Comparison of ENCODE assay signal across 24 cellular contexts in genomic region chr9:133844431-133844830, GRCh38.
DNase-seq lines count a peak whose midpoint lies in the region; ATAC-seq and TF ChIP-seq lines count a peak whose summit lies in the region.
"Had no signal": no experiment of that assay in that cellular context is flagged by ENCODE, and none has a peak within 500 bp of the region (broad histone marks: within the 10 kb centered on the region; RNA-seq: fewer than 3 reads in every experiment).

No MANE protein-coding gene starts in this region.

- no peak for ATAC-seq in stimulated activated memory B cell treated with anti-CD40 and anti-IgM and Interleukin-4, amounts not matched to agents 10 μg/mL and 1 μg/mL and 100 μg/mL, for 72 hours
- ATAC-seq in HG03342 (IDR thresholded peaks at IDR 0.05; ENCODE audit: unreplicated experiment), result no peak
- ATAC-seq: GM12878; natural killer cell; stimulated activated effector memory CD8-positive, alpha-beta T cell treated with anti-CD3 and anti-CD28 coated beads, Interleukin-12 subunit alpha, Interleukin-12 subunit beta, amount 100 ng/mL, for 72 hours had no signal

- no peak for TF ChIP-seq CTCF in coronary artery (IDR thresholded peaks at IDR 0.05)
- no peak for TF ChIP-seq CTCF in mesothelial cell of epicardium (IDR thresholded peaks at IDR 0.05; ENCODE audit: unreplicated experiment)

- no peak overlapping the region for H3K4me3 Mint-ChIP-seq in mesothelial cell of epicardium
- H3K4me3 Mint-ChIP-seq in stimulated activated memory B cell treated with anti-CD40 and anti-IgM and Interleukin-4, amounts not matched to agents 10 μg/mL and 1 μg/mL and 100 μg/mL, for 72 hours, result no peak overlapping the region
- H3K4me3 Mint-ChIP-seq: natural killer cell; stimulated activated effector memory CD8-positive, alpha-beta T cell treated with anti-CD3 and anti-CD28 coated beads, Interleukin-12 subunit alpha, Interleukin-12 subunit beta, amount 100 ng/mL, for 72 hours; type B pancreatic cell had no signal

- no peaks in the 10 kb centered on the region for H3K36me3 Mint-ChIP-seq in mesothelial cell of epicardium
- peaks cover 40% of the 10 kb centered on the region for H3K36me3 Mint-ChIP-seq in stimulated activated memory B cell treated with anti-CD40 and anti-IgM and Interleukin-4, amounts not matched to agents 10 μg/mL and 1 μg/mL and 100 μg/mL, for 72 hours
- H3K36me3 Mint-ChIP-seq: natural killer cell; stimulated activated effector memory CD8-positive, alpha-beta T cell treated with anti-CD3 and anti-CD28 coated beads, Interleukin-12 subunit alpha, Interleukin-12 subunit beta, amount 100 ng/mL, for 72 hours; type B pancreatic cell had no signal

- H3K9me3 Mint-ChIP-seq in mesothelial cell of epicardium, result no peaks in the 10 kb centered on the region
- H3K9me3 Mint-ChIP-seq in stimulated activated memory B cell treated with anti-CD40 and anti-IgM and Interleukin-4, amounts not matched to agents 10 μg/mL and 1 μg/mL and 100 μg/mL, for 72 hours, result no peaks in the 10 kb centered on the region
- H3K9me3 Mint-ChIP-seq: natural killer cell; stimulated activated effector memory CD8-positive, alpha-beta T cell treated with anti-CD3 and anti-CD28 coated beads, Interleukin-12 subunit alpha, Interleukin-12 subunit beta, amount 100 ng/mL, for 72 hours; type B pancreatic cell had no signal

- H3K4me3 ChIP-seq in coronary artery, result peak overlapping the region; percentile 54
- H3K4me3 ChIP-seq: GM12878, lung had no signal

- H3K27me3 Mint-ChIP-seq in mesothelial cell of epicardium (ENCODE audit: low read depth), result no peaks in the 10 kb centered on the region
- H3K27me3 Mint-ChIP-seq in stimulated activated memory B cell treated with anti-CD40 and anti-IgM and Interleukin-4, amounts not matched to agents 10 μg/mL and 1 μg/mL and 100 μg/mL, for 72 hours, result no peaks in the 10 kb centered on the region
- H3K27me3 Mint-ChIP-seq: type B pancreatic cell had no signal

- H3K27ac ChIP-seq in coronary artery, result peak overlapping the region in 1 of 2 donors; percentile 77
- H3K27ac ChIP-seq: C4-2B had no signal

- H3K27ac Mint-ChIP-seq in mesothelial cell of epicardium, result peak overlapping the region; percentile 89
- peak overlapping the region; percentile 30 for H3K27ac Mint-ChIP-seq in stimulated activated memory B cell treated with anti-CD40 and anti-IgM and Interleukin-4, amounts not matched to agents 10 μg/mL and 1 μg/mL and 100 μg/mL, for 72 hours
- H3K27ac Mint-ChIP-seq: natural killer cell; stimulated activated effector memory CD8-positive, alpha-beta T cell treated with anti-CD3 and anti-CD28 coated beads, Interleukin-12 subunit alpha, Interleukin-12 subunit beta, amount 100 ng/mL, for 72 hours had no signal

- H3K4me1 Mint-ChIP-seq in mesothelial cell of epicardium, result peaks cover 45% of the 10 kb centered on the region
- peaks cover 79% of the 10 kb centered on the region for H3K4me1 Mint-ChIP-seq in stimulated activated memory B cell treated with anti-CD40 and anti-IgM and Interleukin-4, amounts not matched to agents 10 μg/mL and 1 μg/mL and 100 μg/mL, for 72 hours
- H3K4me1 Mint-ChIP-seq: stimulated activated effector memory CD8-positive, alpha-beta T cell treated with anti-CD3 and anti-CD28 coated beads, Interleukin-12 subunit alpha, Interleukin-12 subunit beta, amount 100 ng/mL, for 72 hours had no signal

- peak; percentile 8 for DNase-seq in NCI-H2196 (lab: John Stamatoyannopoulos, UW; ENCODE audit: unreplicated experiment)
- DNase-seq in NCI-H2196 treated with DMSO at 0.1 percent for 48 hours (lab: John Stamatoyannopoulos, UW; ENCODE audit: unreplicated experiment), result no peak
- no peak for DNase-seq in coronary artery (ENCODE audit: low spot score)
- no peak for DNase-seq in mesothelial cell of epicardium (ENCODE audit: low spot score in 2 of 2, unreplicated experiment in 2 of 2)
- DNase-seq in stimulated activated CD4-positive, alpha-beta T cell treated with anti-CD3 and anti-CD28 coated beads, Interleukin-4, amount 100 ng/mL, for 4 hours, result no peak
- DNase-seq in AML-193 (lab: John Stamatoyannopoulos, UW), result no peak
- DNase-seq: 8988T; activated CD4-positive, alpha-beta T cell treated with anti-CD3 and anti-CD28 coated beads for 48 hours; caudate nucleus; DMS53; natural killer cell; NCI-H1105; NCI-H2107; NCI-H524; posterior cingulate gyrus; RPMI8226; SW 1271 had no signal
